Comparison of ENCODE assay signal across 9 cellular contexts in the genomic region with DNA sequence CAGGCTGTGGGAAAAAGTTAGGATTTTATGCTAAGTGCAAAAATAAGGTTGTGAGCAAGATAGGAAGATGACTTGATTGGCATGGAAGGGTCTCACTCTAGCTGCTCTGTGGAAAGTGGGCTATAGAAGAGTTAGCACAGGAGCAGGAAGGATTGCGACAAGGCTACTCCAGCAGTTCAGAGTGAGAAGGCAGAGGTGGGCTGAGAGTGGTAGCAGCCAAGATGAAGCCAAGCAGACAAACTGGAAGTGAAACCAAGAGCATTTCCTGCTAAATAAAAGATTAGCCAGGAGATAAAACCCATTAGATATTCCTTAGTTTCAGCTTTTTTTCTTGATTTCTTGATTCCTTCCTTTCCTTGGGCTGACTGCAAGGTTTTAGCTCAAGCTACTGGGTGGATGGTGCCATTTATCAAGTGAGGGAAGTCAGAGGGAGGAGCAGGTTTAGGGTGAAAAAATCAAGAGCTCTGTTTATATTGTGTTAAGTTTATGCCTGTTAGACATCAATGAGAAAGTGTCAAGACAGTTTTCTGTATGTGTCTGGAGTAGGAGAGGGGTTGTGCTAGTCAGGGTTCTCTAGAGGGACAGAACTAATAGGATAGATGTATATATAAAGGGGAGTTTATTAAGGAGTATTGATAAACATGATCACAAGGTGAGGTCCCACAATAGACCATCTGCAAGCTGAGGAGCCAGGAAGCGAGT.
DNase-seq lines count a peak whose midpoint lies in the region; ATAC-seq lines count a peak whose summit lies in the region.
"Had no signal": no experiment of that assay in that cellular context is flagged by ENCODE, and none has a peak within 500 bp of the region (broad histone marks: within the 10 kb centered on the region; RNA-seq: fewer than 3 reads in every experiment).

No MANE protein-coding gene starts in this region.

- no peak overlapping the region for H3K4me3 ChIP-seq in HAP-1
- H3K4me3 ChIP-seq: testis had no signal

- H3K4me1 ChIP-seq in HAP-1: peaks cover 7% of the 10 kb centered on the region; the same call in 1 of the 2 replicates
- H3K4me1 ChIP-seq: testis had no signal

- H3K27me3 ChIP-seq in HAP-1 (ENCODE audit: low read depth): no peaks in the 10 kb centered on the region
- H3K27me3 ChIP-seq: testis had no signal

- ATAC-seq in GM18861 (IDR thresholded peaks at IDR 0.05; ENCODE audit: unreplicated experiment): peak; percentile 80
- peak; percentile 74 for ATAC-seq in GM21576 (IDR thresholded peaks at IDR 0.05; ENCODE audit: unreplicated experiment)
- ATAC-seq in HG03432 (IDR thresholded peaks at IDR 0.05; ENCODE audit: unreplicated experiment): peak; percentile 88

- no peaks in the 10 kb centered on the region for H3K9me3 ChIP-seq in HAP-1
- H3K9me3 ChIP-seq: testis had no signal

- no peaks in the 10 kb centered on the region for H3K36me3 ChIP-seq in HAP-1 (replicated peaks)

- in situ Hi-C loops in HAP-1 (cut with MboI; ENCODE audit: low sequenced_read_pairs): no loop called here

- peak; percentile 68 for DNase-seq in germinal center (ENCODE audit: low spot score)
- no peak for DNase-seq in SHP77 (lab: John Stamatoyannopoulos, UW)
- no peak for DNase-seq in NCI-H446 treated with DMSO at 0.1 percent for 48 hours (lab: John Stamatoyannopoulos, UW)
- DNase-seq in NCI-H2196 (lab: John Stamatoyannopoulos, UW; ENCODE audit: unreplicated experiment): no peak
- DNase-seq in HAP-1 (ENCODE audit: low spot score in 2 of 2): no peak
- DNase-seq: testis had no signal
